1 cellular context compared by ENCODE assay signal in the genomic region with DNA sequence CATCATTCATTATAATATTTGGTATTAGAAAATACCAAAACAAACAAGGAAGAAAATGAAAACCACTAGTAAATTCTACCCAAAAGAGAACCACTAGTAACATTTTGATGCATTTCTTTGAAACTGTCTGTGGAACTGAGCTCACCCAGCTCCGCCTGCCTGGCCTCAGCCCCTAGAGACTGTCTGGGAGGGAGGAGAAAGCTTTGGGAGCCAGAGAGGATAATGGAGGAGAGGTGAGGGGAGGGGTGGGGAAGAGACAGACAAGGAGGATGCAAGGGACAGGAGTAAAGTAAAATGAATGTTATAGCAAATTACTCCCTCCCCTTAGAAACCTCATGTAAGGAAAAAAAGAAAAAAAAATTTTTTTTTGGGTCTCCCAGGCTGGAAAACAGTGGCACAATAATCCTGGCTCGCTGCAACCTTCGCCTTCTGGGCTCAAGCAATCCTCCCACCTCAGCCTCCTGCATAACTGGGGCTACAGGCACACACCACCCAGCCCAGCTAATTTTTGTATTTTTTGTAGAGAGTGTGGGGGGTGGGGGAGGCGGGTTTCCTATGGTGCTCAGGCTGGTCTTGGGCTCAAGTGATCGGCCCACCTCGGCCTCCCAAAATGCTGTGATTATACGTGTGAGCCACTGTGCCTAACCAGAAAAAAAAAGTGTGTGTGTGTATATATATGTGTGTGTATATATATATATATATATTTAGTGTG.
TF ChIP-seq lines count a peak whose summit lies in the region.

No MANE protein-coding gene starts in this region.

TF ChIP-seq in IMR-90, 13 proteins besides CTCF, POLR2A, EP300 and RAD21:
- TF ChIP-seq RFX5 (IDR thresholded peaks at IDR 0.05; ENCODE audit: low read depth, low read length) = no peak
- TF ChIP-seq MXI1 (IDR thresholded peaks at IDR 0.05; ENCODE audit: borderline replicate concordance, low read depth, low read length) = no peak
- no peak for TF ChIP-seq FOS (IDR thresholded peaks at IDR 0.05; ENCODE audit: low read depth, low read length)
- TF ChIP-seq, protein P1, sequence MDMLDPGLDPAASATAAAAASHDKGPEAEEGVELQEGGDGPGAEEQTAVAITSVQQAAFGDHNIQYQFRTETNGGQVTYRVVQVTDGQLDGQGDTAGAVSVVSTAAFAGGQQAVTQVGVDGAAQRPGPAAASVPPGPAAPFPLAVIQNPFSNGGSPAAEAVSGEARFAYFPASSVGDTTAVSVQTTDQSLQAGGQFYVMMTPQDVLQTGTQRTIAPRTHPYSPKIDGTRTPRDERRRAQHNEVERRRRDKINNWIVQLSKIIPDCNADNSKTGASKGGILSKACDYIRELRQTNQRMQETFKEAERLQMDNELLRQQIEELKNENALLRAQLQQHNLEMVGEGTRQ (IDR thresholded peaks at IDR 0.05; ENCODE audit: low read depth, low read length) = no peak
- no peak for TF ChIP-seq BHLHE40 (IDR thresholded peaks at IDR 0.05; ENCODE audit: low read depth, low read length)
- TF ChIP-seq RCOR1 (IDR thresholded peaks at IDR 0.05; ENCODE audit: insufficient replicate concordance, low read length) = no peak
- no peak for TF ChIP-seq MAZ (IDR thresholded peaks at IDR 0.05; ENCODE audit: borderline replicate concordance, low read depth, low read length)
- TF ChIP-seq ELK1 (IDR thresholded peaks at IDR 0.05; ENCODE audit: borderline replicate concordance, low read depth, low read length) = no peak
- TF ChIP-seq CEBPB (IDR thresholded peaks at IDR 0.05; ENCODE audit: low read depth, low read length) = no peak
- TF ChIP-seq NFE2L2 (IDR thresholded peaks at IDR 0.05; ENCODE audit: low read depth, low read length) = no peak
- TF ChIP-seq CHD1 (IDR thresholded peaks at IDR 0.05; ENCODE audit: low read depth, low read length) = no peak
- no peak for TF ChIP-seq SMC3 (IDR thresholded peaks at IDR 0.05; ENCODE audit: low read depth, low read length)
- TF ChIP-seq MAFK (IDR thresholded peaks at IDR 0.05; ENCODE audit: low read depth, low read length) = no peak
